In genomic region chr5:181271081-181271480, GRCh38 we compare ENCODE assay signal across 9 cellular contexts.
"Had no signal": no experiment of that assay in that cellular context is flagged by ENCODE, and none has a peak within 500 bp of the region (broad histone marks: within the 10 kb centered on the region; RNA-seq: fewer than 3 reads in every experiment).

No MANE protein-coding gene starts in this region.

- DNase-seq: GM23248, GOT3, H7, HFFc6 had no signal

- H3K4me1 Mint-ChIP-seq: IgD-negative memory B cell had no signal

- H3K9me3 ChIP-seq: HAP-1 had no signal

- H3K9me3 Mint-ChIP-seq: HFFc6, IgD-negative memory B cell had no signal

- H3K27me3 Mint-ChIP-seq: IgD-negative memory B cell had no signal

- H3K36me3 ChIP-seq: HAP-1 had no signal

- ATAC-seq: HCT116, HepG2 had no signal

- H3K4me3 Mint-ChIP-seq: HFFc6, IgD-negative memory B cell had no signal

- H3K27ac Mint-ChIP-seq: HFFc6, IgD-negative memory B cell had no signal

- H3K4me3 ChIP-seq: GM23248, HAP-1 had no signal

- H3K36me3 Mint-ChIP-seq: IgD-negative memory B cell had no signal

- H3K27ac ChIP-seq: GM23248, HL-60 had no signal
